Comparison of ENCODE assay signal across 22 cellular contexts in genomic region chr16:58842156-58842555, GRCh38.
DNase-seq lines count a peak whose midpoint lies in the region; ATAC-seq lines count a peak whose summit lies in the region.
"Had no signal": no experiment of that assay in that cellular context is flagged by ENCODE, and none has a peak within 500 bp of the region (broad histone marks: within the 10 kb centered on the region; RNA-seq: fewer than 3 reads in every experiment).

No MANE protein-coding gene starts in this region.

- H3K27me3 Mint-ChIP-seq in activated CD4-positive, alpha-beta memory T cell treated with anti-CD3 and anti-CD28 coated beads, Interleukin-2, amount 10 ng/mL, durations not matched to agents 7 days and 5 days: no peaks in the 10 kb centered on the region
- H3K27me3 Mint-ChIP-seq: naive B cell; stimulated activated naive CD8-positive, alpha-beta T cell treated with anti-CD3 and anti-CD28 coated beads, Interleukin-15, Interleukin-2, amounts not matched to agents 100 ng/mL and 50 ng/mL, for 24 hours had no signal

- no peak overlapping the region for H3K4me3 Mint-ChIP-seq in activated CD4-positive, alpha-beta memory T cell treated with anti-CD3 and anti-CD28 coated beads, Interleukin-2, amount 10 ng/mL, durations not matched to agents 7 days and 5 days
- H3K4me3 Mint-ChIP-seq: activated CD4-positive, alpha-beta memory T cell treated with anti-CD3 and anti-CD28 coated beads for 36 hours; memory B cell; naive B cell; stimulated activated naive CD8-positive, alpha-beta T cell treated with anti-CD3 and anti-CD28 coated beads, Interleukin-15, Interleukin-2, amounts not matched to agents 100 ng/mL and 50 ng/mL, for 24 hours; T-cell had no signal

- DNase-seq in activated CD4-positive, alpha-beta memory T cell treated with anti-CD3 and anti-CD28 coated beads, Interleukin-2, amount 10 ng/mL, durations not matched to agents 7 days and 5 days: no peak
- no peak for DNase-seq in NCI-H774 (lab: John Stamatoyannopoulos, UW)
- no peak for DNase-seq in epidermal melanocyte (ENCODE audit: insufficient read length, low spot score)
- DNase-seq: activated CD4-positive, alpha-beta memory T cell treated with anti-CD3 and anti-CD28 coated beads for 36 hours; dermis blood vessel endothelial cell; erythroblast; naive B cell; NCI-H1048; NCI-H2081; NCI-H510A; pancreas; stimulated activated CD4-positive, alpha-beta T cell treated with anti-CD3 and anti-CD28 coated beads, Interleukin-1b, Interleukin-23, amount 100 ng/mL, for 48 hours; T-cell; trophoblast cell had no signal

- ATAC-seq in GM18502 (IDR thresholded peaks at IDR 0.05; ENCODE audit: poor library complexity, unreplicated experiment) (peak; percentile 63), GM19395 (IDR thresholded peaks at IDR 0.05; ENCODE audit: unreplicated experiment) (peak; percentile 55), HG02759 (IDR thresholded peaks at IDR 0.05; ENCODE audit: unreplicated experiment) (peak; percentile 80), HG03432 (IDR thresholded peaks at IDR 0.05; ENCODE audit: unreplicated experiment) (peak; percentile 71), HG02884 (IDR thresholded peaks at IDR 0.05; ENCODE audit: unreplicated experiment) (no peak)
- ATAC-seq: pancreas, Right ventricle myocardium inferior, T-cell had no signal

- CTCF ChIA-PET in activated CD4-positive, alpha-beta memory T cell treated with anti-CD3 and anti-CD28 coated beads, Interleukin-2, amount 10 ng/mL, durations not matched to agents 7 days and 5 days (lab: Charles Lee): no interaction called here

- no peaks in the 10 kb centered on the region for H3K4me1 Mint-ChIP-seq in activated CD4-positive, alpha-beta memory T cell treated with anti-CD3 and anti-CD28 coated beads, Interleukin-2, amount 10 ng/mL, durations not matched to agents 7 days and 5 days
- H3K4me1 Mint-ChIP-seq: memory B cell, naive B cell had no signal

- POLR2A ChIA-PET in activated CD4-positive, alpha-beta memory T cell treated with anti-CD3 and anti-CD28 coated beads, Interleukin-2, amount 10 ng/mL, durations not matched to agents 7 days and 5 days (lab: Charles Lee): no interaction called here

- H3K27ac Mint-ChIP-seq in activated CD4-positive, alpha-beta memory T cell treated with anti-CD3 and anti-CD28 coated beads, Interleukin-2, amount 10 ng/mL, durations not matched to agents 7 days and 5 days: no peak overlapping the region
- H3K27ac Mint-ChIP-seq: activated CD4-positive, alpha-beta memory T cell treated with anti-CD3 and anti-CD28 coated beads for 36 hours; memory B cell; naive B cell; stimulated activated naive CD8-positive, alpha-beta T cell treated with anti-CD3 and anti-CD28 coated beads, Interleukin-15, Interleukin-2, amounts not matched to agents 100 ng/mL and 50 ng/mL, for 24 hours; T-cell had no signal

- H3K36me3 Mint-ChIP-seq in activated CD4-positive, alpha-beta memory T cell treated with anti-CD3 and anti-CD28 coated beads, Interleukin-2, amount 10 ng/mL, durations not matched to agents 7 days and 5 days (ENCODE audit: low read depth): no peaks in the 10 kb centered on the region
- H3K36me3 Mint-ChIP-seq: activated CD4-positive, alpha-beta memory T cell treated with anti-CD3 and anti-CD28 coated beads for 36 hours; memory B cell; naive B cell; T-cell had no signal

- no peaks in the 10 kb centered on the region for H3K9me3 Mint-ChIP-seq in activated CD4-positive, alpha-beta memory T cell treated with anti-CD3 and anti-CD28 coated beads, Interleukin-2, amount 10 ng/mL, durations not matched to agents 7 days and 5 days
- H3K9me3 Mint-ChIP-seq: activated CD4-positive, alpha-beta memory T cell treated with anti-CD3 and anti-CD28 coated beads for 36 hours; stimulated activated naive CD8-positive, alpha-beta T cell treated with anti-CD3 and anti-CD28 coated beads, Interleukin-15, Interleukin-2, amounts not matched to agents 100 ng/mL and 50 ng/mL, for 24 hours; T-cell had no signal
